8 cellular contexts compared by ENCODE assay signal in genomic region chr7:44608916-44609648, GRCh38. TPM values are rescaled to one million over a fixed set of nuclear protein-coding genes. Genes with fewer than 3 reads are reported as not detected.
A peak's percentile ranks its signal among the peaks of the same experiment; 100 is the strongest.
DNase-seq lines count a peak whose midpoint lies in the region; ATAC-seq and TF ChIP-seq lines count a peak whose summit lies in the region.
"Had no signal": no experiment of that assay in that cellular context is flagged by ENCODE, and none has a peak within 500 bp of the region (broad histone marks: within the 10 kb centered on the region; RNA-seq: fewer than 3 reads in every experiment).

No MANE protein-coding gene starts in this region.

- intact Hi-C loops in psoas muscle (cut with DNase I), result loop anchor here (5.0 to 10.0 kb wide), 4 partner anchors 38 to 188 kb away; partner anchors contain the start of genes PPIA (in 1 of the 2) and ZMIZ2 (in 1 of the 2)

- H3K4me3 ChIP-seq in psoas muscle, result no peak overlapping the region

- 76 to 78% (median 77%) methylated on average over 14 of the region's 14 CpGs for WGBS in psoas muscle, 3 donors

- peak overlapping the region; percentile 28 for H3K4me3 Mint-ChIP-seq in chondrocyte (ENCODE audit: unreplicated experiment)

- H3K9me3 ChIP-seq in psoas muscle, result no peaks in the 10 kb centered on the region

- H3K4me1 ChIP-seq in psoas muscle, result peaks cover 27% of the 10 kb centered on the region

- DNase-seq in GM03348 (ENCODE audit: low spot score) (peak; percentile 67), NCI-H226 (peak; percentile 80), chondrocyte (ENCODE audit: low spot score) (no peak), psoas muscle (no peak), HPDE6-E6E7 (ENCODE audit: extremely low spot score) (no peak), pons (ENCODE audit: low spot score) (no peak)
- DNase-seq: dorsolateral prefrontal cortex had no signal

- H3K27ac Mint-ChIP-seq in chondrocyte (ENCODE audit: unreplicated experiment), result peak overlapping the region; percentile 70

- H3K36me3 ChIP-seq in psoas muscle (ENCODE audit: insufficient read depth in 1 of 2, low read depth in 1 of 2), result peaks cover 0 to 4% of the 10 kb centered on the region in 2 donors

- peaks cover 1% of the 10 kb centered on the region for H3K36me3 Mint-ChIP-seq in chondrocyte (ENCODE audit: low read depth)

- H3K4me1 Mint-ChIP-seq in chondrocyte (ENCODE audit: low read depth), result peaks cover 42% of the 10 kb centered on the region

- no peak for ATAC-seq in psoas muscle
- no peak for ATAC-seq in GM19035 (IDR thresholded peaks at IDR 0.05; ENCODE audit: unreplicated experiment)

- no peaks in the 10 kb centered on the region for H3K9me3 Mint-ChIP-seq in chondrocyte (ENCODE audit: low read depth)

- no peaks in the 10 kb centered on the region for H3K27me3 ChIP-seq in psoas muscle (ENCODE audit: insufficient read depth in 3 of 3, low read length in 2 of 3)
- H3K27me3 ChIP-seq: dorsolateral prefrontal cortex had no signal

- H3K27ac ChIP-seq in psoas muscle, result peak overlapping the region; percentile 96
- H3K27ac ChIP-seq: dorsolateral prefrontal cortex had no signal

- TF ChIP-seq CTCF in chondrocyte (IDR thresholded peaks at IDR 0.05), result no peak
- no peak for TF ChIP-seq CTCF in psoas muscle (IDR thresholded peaks at IDR 0.05)

- no peaks in the 10 kb centered on the region for H3K27me3 Mint-ChIP-seq in chondrocyte (ENCODE audit: low read depth)

RNA-seq across cellular contexts. Expression of gene OGDH, which starts 2.7 kb away (rescaled TPM):
- total RNA-seq in chondrocyte (80.0 to 128 TPM (median 83.7 TPM) in 3 replicates), psoas muscle (100 to 1,000 TPM; 252 to 500 (median 326) TPM)
- 100 to 1,000 TPM; 176 to 181 (median 179) TPM for polyA plus RNA-seq in psoas muscle

RNA-seq across cellular contexts. Expression of gene TMED4, which starts 27.1 kb away (rescaled TPM):
- total RNA-seq in chondrocyte (55.1 to 65.9 TPM (median 55.6 TPM) in 3 replicates), psoas muscle (10 to 100 TPM; 43.1 to 64.4 (median 46.0) TPM)
- polyA plus RNA-seq in psoas muscle, result 10 to 100 TPM; 29.8 to 49.0 (median 35.3) TPM

RNA-seq across cellular contexts. Expression of gene DDX56, which starts 35.4 kb away (rescaled TPM):
- 48.7 to 52.7 TPM (median 49.9 TPM) in 3 replicates for total RNA-seq in chondrocyte
- total RNA-seq in psoas muscle, result 10 to 100 TPM; 44.0 to 72.1 (median 53.7) TPM
- 10 to 100 TPM; 38.1 to 85.8 (median 67.8) TPM for polyA plus RNA-seq in psoas muscle

Comparison
In these comparisons a context has a peak if more than half of its experiments do, and no peak if none do; other contexts are left out.
1. DNase-seq: peak in GM03348 (single experiment) and NCI-H226 (single experiment); none in chondrocyte (single experiment), psoas muscle (0 of 2), HPDE6-E6E7 (single experiment) and pons (single experiment).